In the genomic region with DNA sequence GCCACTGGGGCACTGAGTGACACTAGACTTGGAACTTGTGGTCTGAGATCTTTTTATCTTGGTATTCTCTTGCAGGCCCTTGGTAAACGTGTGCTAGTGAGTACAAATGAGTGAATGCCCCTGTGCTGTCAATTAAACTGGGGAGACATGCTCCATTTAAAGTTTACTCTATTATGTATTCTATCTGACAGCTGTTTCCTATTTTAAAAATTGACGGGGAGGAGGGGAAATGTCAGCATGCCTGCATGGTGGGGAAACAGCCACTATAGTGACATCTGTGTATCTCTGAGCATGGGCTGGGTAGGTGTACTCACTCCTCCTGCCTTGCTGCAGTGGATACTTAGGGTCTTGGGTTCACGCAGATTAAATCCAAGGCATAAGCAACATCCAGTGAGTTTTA, we compare ENCODE assay signal across 24 cellular contexts. TPM values are rescaled to one million over a fixed set of nuclear protein-coding genes. Genes with fewer than 3 reads are reported as not detected.
DNase-seq lines count a peak whose midpoint lies in the region; ATAC-seq and TF ChIP-seq lines count a peak whose summit lies in the region.
"Had no signal": no experiment of that assay in that cellular context is flagged by ENCODE, and none has a peak within 500 bp of the region (broad histone marks: within the 10 kb centered on the region; RNA-seq: fewer than 3 reads in every experiment).

No MANE protein-coding gene starts in this region.

- no peaks in the 10 kb centered on the region for H3K27me3 ChIP-seq in A673 (replicated peaks; ENCODE audit: insufficient read depth, low read depth, low read length, poor library complexity)
- peaks cover 3% of the 10 kb centered on the region; the same call in 1 of the 2 replicates for H3K27me3 ChIP-seq in BE2C
- H3K27me3 ChIP-seq: SJSA1 had no signal

- H3K4me1 ChIP-seq in A673 (ENCODE audit: insufficient read depth, low read length, poor library complexity, severe bottlenecking) (peaks cover 16% of the 10 kb centered on the region), BE2C (peaks cover 19% of the 10 kb centered on the region)
- H3K4me1 ChIP-seq: SJSA1 had no signal

- H3K27ac ChIP-seq in A673 (ENCODE audit: low read depth, low read length, poor library complexity, severe bottlenecking) = no peak overlapping the region
- H3K27ac ChIP-seq: SJSA1 had no signal

- no peaks in the 10 kb centered on the region for H3K9me3 Mint-ChIP-seq in nephron progenitor cell
- no peaks in the 10 kb centered on the region for H3K9me3 Mint-ChIP-seq in WTC11
- H3K9me3 Mint-ChIP-seq: CD8-positive, alpha-beta T cell; GM23338 had no signal

- H3K27ac Mint-ChIP-seq in nephron progenitor cell (peak overlapping the region; percentile 52), WTC11 (no peak overlapping the region)
- H3K27ac Mint-ChIP-seq: CD8-positive, alpha-beta T cell; GM23338 had no signal

- TF ChIP-seq CTCF in A673 (conservative IDR thresholded peaks at IDR 0.05; ENCODE audit: low read depth, low read length) (no peak), BE2C (IDR thresholded peaks at IDR 0.05; ENCODE audit: low read depth, low read length) (no peak), nephron progenitor cell (IDR thresholded peaks at IDR 0.05) (no peak), WTC11 (IDR thresholded peaks at IDR 0.05) (no peak)

- H3K36me3 Mint-ChIP-seq in nephron progenitor cell (ENCODE audit: low read depth) (peaks cover 25% of the 10 kb centered on the region), WTC11 (peaks cover 7% of the 10 kb centered on the region; the same call in 1 of the 2 replicates)

- no peaks in the 10 kb centered on the region for H3K36me3 ChIP-seq in A673 (ENCODE audit: insufficient read depth, low read length, poor library complexity, severe bottlenecking)
- H3K36me3 ChIP-seq in BE2C = no peaks in the 10 kb centered on the region

- H3K9me3 ChIP-seq in A673 (ENCODE audit: low read depth, low read length, poor library complexity, severe bottlenecking) (no peaks in the 10 kb centered on the region), BE2C (no peaks in the 10 kb centered on the region)
- H3K9me3 ChIP-seq: SJSA1 had no signal

- intact Hi-C loops in A673 (cut with micrococcal nuclease; ENCODE audit: unreplicated experiment) = no loop called here

- H3K4me3 ChIP-seq in A673 (ENCODE audit: low read depth, low read length, poor library complexity, severe bottlenecking) = no peak overlapping the region
- no peak overlapping the region for H3K4me3 ChIP-seq in BE2C (ENCODE audit: low read depth, low read length)
- H3K4me3 ChIP-seq: GM23338, SJSA1 had no signal

- peak; percentile 77 for DNase-seq in A673 (ENCODE audit: low spot score)
- DNase-seq in BE2C = peak; percentile 13
- DNase-seq in SK-N-DZ (ENCODE audit: low spot score) = peak; percentile 37
- no peak for DNase-seq in nephron progenitor cell
- no peak for DNase-seq in WTC11 (ENCODE audit: low spot score)
- no peak for DNase-seq in central memory CD4-positive, alpha-beta T cell
- DNase-seq: ACHN; C1 segment of cervical spinal cord; Calu3; CD8-positive, alpha-beta T cell; DMS53; GDM1; HCEC 1CT; KBM-7; MM.1S; NCI-H1048; NCI-H1436; NCI-H2029; NCI-H446 treated with DMSO at 0.1 percent for 48 hours; SW 1271 had no signal

- no peak overlapping the region for H3K4me3 Mint-ChIP-seq in nephron progenitor cell
- no peak overlapping the region for H3K4me3 Mint-ChIP-seq in WTC11
- H3K4me3 Mint-ChIP-seq: CD8-positive, alpha-beta T cell; GM23338 had no signal

- no TSS peak for BruUV-seq in A673 (replicated peaks; lab: Mats Ljungman, UMichigan)

- H3K27me3 Mint-ChIP-seq in nephron progenitor cell (ENCODE audit: low read depth, poor library complexity) (no peaks in the 10 kb centered on the region), WTC11 (ENCODE audit: low read depth) (no peaks in the 10 kb centered on the region)

- POLR2A ChIA-PET in A673 (lab: Charles Lee; ENCODE audit: low non-redundant PET) = no interaction called here
- POLR2A ChIA-PET in WTC11 (lab: Charles Lee) = no interaction called here

- CTCF ChIA-PET in A673 (lab: Charles Lee) = no interaction called here
- CTCF ChIA-PET in WTC11 (lab: Charles Lee) = no interaction called here

- ATAC-seq in WTC11 (no peak), HG02642 (IDR thresholded peaks at IDR 0.05; ENCODE audit: poor library complexity, unreplicated experiment) (no peak)
- ATAC-seq: CD8-positive, alpha-beta T cell; GM23338; Panc1 had no signal

- H3K4me1 Mint-ChIP-seq in nephron progenitor cell (peaks cover 19% of the 10 kb centered on the region), WTC11 (no peaks in the 10 kb centered on the region)
- H3K4me1 Mint-ChIP-seq: GM23338 had no signal

TF ChIP-seq in WTC11, 78 proteins besides CTCF, POLR2A, EP300 and RAD21:
- TF ChIP-seq, protein P1, sequence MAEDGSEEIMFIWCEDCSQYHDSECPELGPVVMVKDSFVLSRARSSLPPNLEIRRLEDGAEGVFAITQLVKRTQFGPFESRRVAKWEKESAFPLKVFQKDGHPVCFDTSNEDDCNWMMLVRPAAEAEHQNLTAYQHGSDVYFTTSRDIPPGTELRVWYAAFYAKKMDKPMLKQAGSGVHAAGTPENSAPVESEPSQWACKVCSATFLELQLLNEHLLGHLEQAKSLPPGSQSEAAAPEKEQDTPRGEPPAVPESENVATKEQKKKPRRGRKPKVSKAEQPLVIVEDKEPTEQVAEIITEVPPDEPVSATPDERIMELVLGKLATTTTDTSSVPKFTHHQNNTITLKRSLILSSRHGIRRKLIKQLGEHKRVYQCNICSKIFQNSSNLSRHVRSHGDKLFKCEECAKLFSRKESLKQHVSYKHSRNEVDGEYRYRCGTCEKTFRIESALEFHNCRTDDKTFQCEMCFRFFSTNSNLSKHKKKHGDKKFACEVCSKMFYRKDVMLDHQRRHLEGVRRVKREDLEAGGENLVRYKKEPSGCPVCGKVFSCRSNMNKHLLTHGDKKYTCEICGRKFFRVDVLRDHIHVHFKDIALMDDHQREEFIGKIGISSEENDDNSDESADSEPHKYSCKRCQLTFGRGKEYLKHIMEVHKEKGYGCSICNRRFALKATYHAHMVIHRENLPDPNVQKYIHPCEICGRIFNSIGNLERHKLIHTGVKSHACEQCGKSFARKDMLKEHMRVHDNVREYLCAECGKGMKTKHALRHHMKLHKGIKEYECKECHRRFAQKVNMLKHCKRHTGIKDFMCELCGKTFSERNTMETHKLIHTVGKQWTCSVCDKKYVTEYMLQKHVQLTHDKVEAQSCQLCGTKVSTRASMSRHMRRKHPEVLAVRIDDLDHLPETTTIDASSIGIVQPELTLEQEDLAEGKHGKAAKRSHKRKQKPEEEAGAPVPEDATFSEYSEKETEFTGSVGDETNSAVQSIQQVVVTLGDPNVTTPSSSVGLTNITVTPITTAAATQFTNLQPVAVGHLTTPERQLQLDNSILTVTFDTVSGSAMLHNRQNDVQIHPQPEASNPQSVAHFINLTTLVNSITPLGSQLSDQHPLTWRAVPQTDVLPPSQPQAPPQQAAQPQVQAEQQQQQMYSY (CRISPR knock-in tag; IDR thresholded peaks at IDR 0.05) = no peak
- TF ChIP-seq GTF2I (CRISPR knock-in tag; conservative IDR thresholded peaks at IDR 0.05) (no peak), NR3C1 (CRISPR knock-in tag; conservative IDR thresholded peaks at IDR 0.05; ENCODE audit: low read depth) (no peak), PRRX2 (CRISPR knock-in tag; IDR thresholded peaks at IDR 0.05) (no peak), MXD4 (CRISPR knock-in tag; IDR thresholded peaks at IDR 0.05; ENCODE audit: borderline replicate concordance) (no peak), ZNF219 (CRISPR knock-in tag; IDR thresholded peaks at IDR 0.05; ENCODE audit: borderline replicate concordance) (no peak), KAT7 (CRISPR knock-in tag; IDR thresholded peaks at IDR 0.05; ENCODE audit: borderline replicate concordance) (no peak), ZNF138 (CRISPR knock-in tag; conservative IDR thresholded peaks at IDR 0.05) (no peak)
- TF ChIP-seq, protein P2, sequence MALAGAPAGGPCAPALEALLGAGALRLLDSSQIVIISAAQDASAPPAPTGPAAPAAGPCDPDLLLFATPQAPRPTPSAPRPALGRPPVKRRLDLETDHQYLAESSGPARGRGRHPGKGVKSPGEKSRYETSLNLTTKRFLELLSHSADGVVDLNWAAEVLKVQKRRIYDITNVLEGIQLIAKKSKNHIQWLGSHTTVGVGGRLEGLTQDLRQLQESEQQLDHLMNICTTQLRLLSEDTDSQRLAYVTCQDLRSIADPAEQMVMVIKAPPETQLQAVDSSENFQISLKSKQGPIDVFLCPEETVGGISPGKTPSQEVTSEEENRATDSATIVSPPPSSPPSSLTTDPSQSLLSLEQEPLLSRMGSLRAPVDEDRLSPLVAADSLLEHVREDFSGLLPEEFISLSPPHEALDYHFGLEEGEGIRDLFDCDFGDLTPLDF (CRISPR knock-in tag; IDR thresholded peaks at IDR 0.05) = no peak
- TF ChIP-seq, protein P3, sequence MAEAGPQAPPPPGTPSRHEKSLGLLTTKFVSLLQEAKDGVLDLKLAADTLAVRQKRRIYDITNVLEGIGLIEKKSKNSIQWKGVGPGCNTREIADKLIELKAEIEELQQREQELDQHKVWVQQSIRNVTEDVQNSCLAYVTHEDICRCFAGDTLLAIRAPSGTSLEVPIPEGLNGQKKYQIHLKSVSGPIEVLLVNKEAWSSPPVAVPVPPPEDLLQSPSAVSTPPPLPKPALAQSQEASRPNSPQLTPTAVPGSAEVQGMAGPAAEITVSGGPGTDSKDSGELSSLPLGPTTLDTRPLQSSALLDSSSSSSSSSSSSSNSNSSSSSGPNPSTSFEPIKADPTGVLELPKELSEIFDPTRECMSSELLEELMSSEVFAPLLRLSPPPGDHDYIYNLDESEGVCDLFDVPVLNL (CRISPR knock-in tag; IDR thresholded peaks at IDR 0.05; ENCODE audit: borderline replicate concordance, low read depth) = no peak

RNA-seq across cellular contexts. Expression of a gene that starts 59.0 kb away (rescaled TPM):
- total RNA-seq in A673 (2021) (2.3 and 2.9 TPM in 2 replicates), WTC11 (2021) (7.8 to 8.1 TPM (median 8.0 TPM) in 3 replicates)
- polyA plus RNA-seq in BE2C (2012; ENCODE audit: insufficient read depth, insufficient read length, low read depth) = not detected
- polyA plus RNA-seq in SK-N-DZ (2014; cell fraction: cytosol; rRNA removed) = 1.9 and 2.8 TPM in 2 replicates
- 3.7 and 5.6 TPM in 2 replicates for polyA plus RNA-seq in SK-N-DZ (2014; cell fraction: nucleus; rRNA removed)

Comparison
In these comparisons a context has a peak if more than half of its experiments do, and no peak if none do; other contexts are left out.
1. DNase-seq: peak in A673 (single experiment), BE2C (single experiment) and SK-N-DZ (single experiment); none in nephron progenitor cell (single experiment), WTC11 (single experiment) and central memory CD4-positive, alpha-beta T cell (single experiment).